ENCODE assay signal across 20 cellular contexts in the genomic region with DNA sequence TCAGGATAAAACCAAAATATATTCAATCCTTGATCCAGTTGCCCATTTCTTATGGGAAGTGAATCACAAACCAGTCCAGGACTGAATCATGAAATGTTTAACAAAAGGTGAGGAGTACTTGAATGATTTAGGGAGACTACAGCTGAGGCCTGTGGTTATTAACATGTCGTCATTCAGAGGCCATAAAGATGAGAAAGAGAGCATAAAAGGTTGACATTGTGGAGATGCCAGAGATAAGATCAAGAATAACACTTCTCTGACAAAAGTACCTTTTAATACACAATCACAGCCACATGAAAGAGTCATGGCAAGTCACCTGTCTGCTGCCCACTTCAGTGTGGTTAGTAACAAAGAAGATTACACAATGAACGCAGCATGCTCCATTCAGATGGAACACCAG.
DNase-seq lines count a peak whose midpoint lies in the region; FAIRE-seq and TF ChIP-seq lines count a peak whose summit lies in the region.
"Had no signal": no experiment of that assay in that cellular context is flagged by ENCODE, and none has a peak within 500 bp of the region (broad histone marks: within the 10 kb centered on the region; RNA-seq: fewer than 3 reads in every experiment).

No MANE protein-coding gene starts in this region.

- FAIRE-seq in RCC 7860 (lab: Jason Lieb, UNC): peak; percentile 72

- no peak for TF ChIP-seq POLR2A in breast epithelium (IDR thresholded peaks at IDR 0.05)

- H3K4me1 ChIP-seq in mammary epithelial cell (ENCODE audit: insufficient read depth, low read length): peaks cover 25% of the 10 kb centered on the region
- no peaks in the 10 kb centered on the region for H3K4me1 ChIP-seq in breast epithelium
- H3K4me1 ChIP-seq: right atrium auricular region, stomach, upper lobe of right lung had no signal

- no peak overlapping the region for H3K4me3 ChIP-seq in mammary epithelial cell (replicated peaks in 1 of 3; ENCODE audit: insufficient read depth in 1 of 3, low read depth in 2 of 3, low read length in 3 of 3)
- no peak overlapping the region for H3K4me3 ChIP-seq in breast epithelium
- H3K4me3 ChIP-seq: right atrium auricular region, stomach, upper lobe of right lung had no signal

- 4% methylated on average over 2 of the region's 2 CpGs for whole genome bisulfite sequencing in mammary epithelial cell (ENCODE audit: low coverage, missing lambda C conversion rate)

- H3K4me2 ChIP-seq in mammary epithelial cell (ENCODE audit: insufficient read depth, low read depth, low read length): no peak overlapping the region

- in situ Hi-C loops in mammary epithelial cell (cut with MboI; ENCODE audit: low sequenced_read_pairs in 2 of 2): no loop called here

- DNase-seq in mammary epithelial cell (peak; percentile 98), breast epithelium (ENCODE audit: low spot score in 2 of 2) (no peak), RCC 7860 (ENCODE audit: low spot score) (peak; percentile 92), epithelial cell of prostate (ENCODE audit: low read depth, low spot score) (peak; percentile 93), NAMALWA (ENCODE audit: low spot score) (no peak), cardiac septum (ENCODE audit: low spot score) (no peak), GOT3 (lab: John Stamatoyannopoulos, UW) (no peak)
- DNase-seq in effector CD4-positive, alpha-beta T cell: no peak
- DNase-seq: activated CD8-positive, alpha-beta T cell treated with anti-CD3 and anti-CD28 coated beads, Interleukin-2, amount 10 ng/mL, durations not matched to agents 7 days and 5 days; activated naive CD8-positive, alpha-beta T cell treated with anti-CD3 and anti-CD28 coated beads, Interleukin-2, amount 50 U/mL, for 24 hours; activated T-cell treated with anti-CD3 and anti-CD28 coated beads, Interleukin-2, amount 50 U/mL, for 48 hours; CD4-positive, CD25-positive, alpha-beta regulatory T cell; DND-41; KG1; NCI-H1092 treated with DMSO at 0.1 percent for 48 hours; NCI-H69; nucleus accumbens; stomach; upper lobe of right lung had no signal

- H3K27ac ChIP-seq in mammary epithelial cell (ENCODE audit: insufficient read depth, low read depth, low read length): no peak overlapping the region
- H3K27ac ChIP-seq in breast epithelium: no peak overlapping the region
- H3K27ac ChIP-seq in epithelial cell of prostate: peak overlapping the region; percentile 81
- H3K27ac ChIP-seq: right atrium auricular region, stomach, upper lobe of right lung had no signal

- H3K36me3 ChIP-seq in mammary epithelial cell (ENCODE audit: insufficient read depth, low read length): no peaks in the 10 kb centered on the region
- H3K36me3 ChIP-seq in breast epithelium: no peaks in the 10 kb centered on the region
- H3K36me3 ChIP-seq: right atrium auricular region, stomach, upper lobe of right lung had no signal

- H4K20me1 ChIP-seq in mammary epithelial cell (ENCODE audit: insufficient read depth, low read length): no peaks in the 10 kb centered on the region

- H3K27me3 ChIP-seq in mammary epithelial cell (ENCODE audit: insufficient read depth, low read length): no peaks in the 10 kb centered on the region
- H3K27me3 ChIP-seq in breast epithelium: no peaks in the 10 kb centered on the region
- H3K27me3 ChIP-seq: right atrium auricular region, stomach, upper lobe of right lung had no signal

- intact Hi-C loops in mammary epithelial cell (cut with micrococcal nuclease) (no loop called here), breast epithelium (cut with DNase I; ENCODE audit: low total_unique reads) (no loop called here), cardiac septum (cut with DNase I) (no loop called here)

- no peaks in the 10 kb centered on the region for H3K79me2 ChIP-seq in mammary epithelial cell (ENCODE audit: insufficient read depth, low read length)

- no peak for TF ChIP-seq CTCF in mammary epithelial cell (conservative IDR thresholded peaks at IDR 0.05 in 1 of 2, IDR thresholded peaks at IDR 0.05 in 1 of 2; ENCODE audit: extremely low read depth in 1 of 2, insufficient read depth in 1 of 2, low read depth in 1 of 2, low read length in 2 of 2)
- TF ChIP-seq CTCF in breast epithelium (IDR thresholded peaks at IDR 0.05): no peak

- BruUV-seq in mammary epithelial cell (replicated peaks; lab: Mats Ljungman, UMichigan): no TSS peak

- CTCF ChIA-PET in mammary epithelial cell (lab: Charles Lee; ENCODE audit: low non-redundant PET): no interaction called here

- no peak overlapping the region for H2AFZ ChIP-seq in mammary epithelial cell (ENCODE audit: low read depth, low read length)

- H3K9me3 ChIP-seq in mammary epithelial cell (replicated peaks; ENCODE audit: insufficient read depth, low read length) (no peaks in the 10 kb centered on the region), breast epithelium (no peaks in the 10 kb centered on the region)
- H3K9me3 ChIP-seq: right atrium auricular region, stomach, upper lobe of right lung had no signal

- H3K9ac ChIP-seq in mammary epithelial cell (ENCODE audit: insufficient read depth, low read length): no peak overlapping the region

- dilution Hi-C loops in mammary epithelial cell (cut with HindIII; ENCODE audit: low sequenced_read_pairs): no loop called here

Comparison
In these comparisons a context has a peak if more than half of its experiments do, and no peak if none do; other contexts are left out.
1. DNase-seq: peak in mammary epithelial cell (single experiment), RCC 7860 (single experiment) and epithelial cell of prostate (single experiment); none in breast epithelium (0 of 2), effector CD4-positive, alpha-beta T cell (single experiment), NAMALWA (single experiment), cardiac septum (single experiment) and GOT3 (single experiment).